In the genomic region with DNA sequence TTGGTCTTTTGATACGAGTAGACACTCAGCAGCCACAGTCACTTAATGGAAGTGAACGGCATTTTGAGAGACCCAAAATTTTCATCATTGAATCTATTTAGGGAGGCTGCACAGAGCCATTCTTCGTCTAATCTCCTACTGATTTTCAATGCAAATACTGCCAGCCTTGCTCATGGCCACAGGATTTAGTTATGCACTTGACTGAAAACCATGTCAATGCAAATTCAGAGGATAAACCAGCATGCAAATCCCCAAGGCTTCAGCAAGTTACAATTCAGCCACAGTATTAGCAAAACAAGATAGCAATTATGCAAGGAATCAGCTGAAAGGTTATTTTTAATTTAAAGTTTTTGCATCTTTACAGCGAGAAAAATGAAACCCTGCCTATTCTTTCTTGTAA, we compare ENCODE assay signal across 28 cellular contexts.
DNase-seq lines count a peak whose midpoint lies in the region; ATAC-seq and TF ChIP-seq lines count a peak whose summit lies in the region.
"Had no signal": no experiment of that assay in that cellular context is flagged by ENCODE, and none has a peak within 500 bp of the region (broad histone marks: within the 10 kb centered on the region; RNA-seq: fewer than 3 reads in every experiment).

No MANE protein-coding gene starts in this region.

- DNase-seq in NCI-H69 (lab: John Stamatoyannopoulos, UW) (peak; percentile 36), endodermal cell (no peak), OCI-M1 (lab: John Stamatoyannopoulos, UW) (no peak)
- DNase-seq in activated CD4-positive, alpha-beta T cell treated with anti-CD3 and anti-CD28 coated beads, Interleukin-2, amount 50 U/mL, for 48 hours = no peak
- DNase-seq: Caco-2; CD8-positive, alpha-beta T cell; DMS 273 treated with DMSO at 0.1 percent for 48 hours; DMS79; EL; GDM1; HCEC 1CT; NCI-H1092 treated with DMSO at 0.1 percent for 48 hours; NCI-H1436; NCI-H187; NCI-H2171 treated with DMSO at 0.1 percent for 48 hours; NCI-H345; NCI-H510A treated with DMSO at 0.1 percent for 48 hours; NCI-H82; Peyer's patch; SHP77 treated with DMSO at 0.1 percent for 48 hours had no signal

- no peak overlapping the region for H3K4me3 ChIP-seq in HUES64 (ENCODE audit: low read length)
- H3K4me3 ChIP-seq in endodermal cell (ENCODE audit: low read length) = no peak overlapping the region
- H3K4me3 ChIP-seq: Peyer's patch had no signal

- H3K27ac Mint-ChIP-seq in endodermal cell = no peak overlapping the region
- H3K27ac Mint-ChIP-seq: B cell; CD8-positive, alpha-beta T cell; IgD-negative memory B cell; T-helper 1 cell treated with Interleukin-12 subunit alpha and Interleukin-12 subunit beta and Interleukin-4 antibody, amounts not matched to agents 30 μg/mL and 1 μg/mL, for 36 hours had no signal

- no peak overlapping the region for H3K4me3 Mint-ChIP-seq in endodermal cell
- H3K4me3 Mint-ChIP-seq: B cell; CD8-positive, alpha-beta T cell; IgD-negative memory B cell; T-helper 1 cell treated with Interleukin-12 subunit alpha and Interleukin-12 subunit beta and Interleukin-4 antibody, amounts not matched to agents 30 μg/mL and 1 μg/mL, for 36 hours had no signal

- H3K27ac ChIP-seq in HUES64 (ENCODE audit: low read depth, low read length) = 0 out of 2 replicates have a peak overlapping the region, but pooled peaks have one; percentile 0
- H3K27ac ChIP-seq in endodermal cell (ENCODE audit: low read depth, low read length) = peak overlapping the region; percentile 61
- H3K27ac ChIP-seq: C4-2B, KMS-11, Peyer's patch had no signal

- H3K9ac ChIP-seq in HUES64 (ENCODE audit: low read depth, low read length) (no peak overlapping the region), endodermal cell (ENCODE audit: extremely low read depth, low read length, poor library complexity, severe bottlenecking) (no peak overlapping the region)
- H3K9ac ChIP-seq: KMS-11 had no signal

- TF ChIP-seq CTCF in endodermal cell (conservative IDR thresholded peaks at IDR 0.05) = no peak

- H3K27me3 ChIP-seq in HUES64 (ENCODE audit: insufficient read depth, low read length) = no peaks in the 10 kb centered on the region
- H3K27me3 ChIP-seq in endodermal cell (ENCODE audit: control insufficient read depth, insufficient read depth, low read length, poor library complexity, severe bottlenecking) = no peaks in the 10 kb centered on the region
- H3K27me3 ChIP-seq: Peyer's patch had no signal

- H3K27me3 Mint-ChIP-seq in endodermal cell (ENCODE audit: insufficient read depth) = no peaks in the 10 kb centered on the region
- H3K27me3 Mint-ChIP-seq: B cell, IgD-negative memory B cell had no signal

- no peaks in the 10 kb centered on the region for H3K36me3 ChIP-seq in HUES64 (ENCODE audit: insufficient read depth, low read length)
- H3K36me3 ChIP-seq in endodermal cell (ENCODE audit: control insufficient read depth, insufficient read depth, low read length) = no peaks in the 10 kb centered on the region
- H3K36me3 ChIP-seq: Peyer's patch had no signal

- 46% methylated on average over 4 of the region's 4 CpGs for WGBS in HUES64
- 58 to 62% methylated on average over 3 to 4 of the region's 4 CpGs for WGBS in endodermal cell (ENCODE audit: insufficient coverage in 1 of 2, insufficient read length in 1 of 2), 2 experiments

- H3K4me1 ChIP-seq in HUES64 (ENCODE audit: insufficient read depth, low read length) (peaks cover 19% of the 10 kb centered on the region), endodermal cell (ENCODE audit: control insufficient read depth, insufficient read depth, low read length) (no peaks in the 10 kb centered on the region)
- H3K4me1 ChIP-seq: Caco-2, Peyer's patch had no signal

- H3K9me3 ChIP-seq in HUES64 (ENCODE audit: insufficient read depth, low read depth, low read length) = no peaks in the 10 kb centered on the region
- no peaks in the 10 kb centered on the region for H3K9me3 ChIP-seq in endodermal cell (ENCODE audit: control insufficient read depth, low read length)
- H3K9me3 ChIP-seq: Caco-2, Peyer's patch had no signal

- no peaks in the 10 kb centered on the region for H3K9me3 Mint-ChIP-seq in endodermal cell
- H3K9me3 Mint-ChIP-seq: CD8-positive, alpha-beta T cell had no signal

- ATAC-seq in GM19395 (IDR thresholded peaks at IDR 0.05; ENCODE audit: unreplicated experiment) (no peak), GM18505 (IDR thresholded peaks at IDR 0.05; ENCODE audit: unreplicated experiment) (no peak)
- ATAC-seq: CD8-positive, alpha-beta T cell had no signal

- H3K36me3 Mint-ChIP-seq in endodermal cell (ENCODE audit: low read depth) = no peaks in the 10 kb centered on the region
- H3K36me3 Mint-ChIP-seq: CD8-positive, alpha-beta T cell; IgD-negative memory B cell had no signal

- peaks cover 8% of the 10 kb centered on the region for H3K4me1 Mint-ChIP-seq in endodermal cell
- H3K4me1 Mint-ChIP-seq: B cell, IgD-negative memory B cell had no signal

- no peak for TF ChIP-seq POLR2A in GM18505 (IDR thresholded peaks at IDR 0.05; ENCODE audit: borderline replicate concordance, extremely low read depth, insufficient read depth, insufficient read length)
